Comparison of ENCODE assay signal across 13 cellular contexts in the genomic region with DNA sequence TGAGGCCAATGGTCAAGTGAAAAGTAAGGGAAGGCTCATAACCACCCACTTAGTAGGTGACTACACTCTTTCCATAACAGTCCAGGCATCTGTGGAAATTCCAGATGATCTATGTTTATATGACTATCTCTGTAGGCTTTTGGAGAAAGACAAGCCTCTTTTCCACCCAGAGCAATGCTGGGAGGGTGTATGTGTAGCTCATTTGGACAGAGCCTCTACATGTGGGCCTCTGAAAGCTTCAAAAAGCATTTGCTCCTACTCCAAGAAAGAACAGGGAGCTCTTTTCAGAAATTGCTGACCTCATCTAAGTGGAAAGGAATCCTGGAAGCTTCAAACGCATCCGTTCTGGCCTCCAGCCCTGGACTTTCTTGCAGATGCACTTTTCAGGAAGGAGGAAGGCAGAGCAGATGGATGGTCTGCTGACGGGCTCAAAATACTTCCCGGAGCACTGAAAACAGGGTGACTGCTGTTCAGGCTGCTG.
DNase-seq lines count a peak whose midpoint lies in the region; ATAC-seq and TF ChIP-seq lines count a peak whose summit lies in the region.
"Had no signal": no experiment of that assay in that cellular context is flagged by ENCODE, and none has a peak within 500 bp of the region (broad histone marks: within the 10 kb centered on the region; RNA-seq: fewer than 3 reads in every experiment).

No MANE protein-coding gene starts in this region.

- H3K27ac Mint-ChIP-seq in stimulated activated naive CD8-positive, alpha-beta T cell treated with anti-CD3 and anti-CD28 coated beads, Interleukin-15, amount 100 ng/mL, for 72 hours, result no peak overlapping the region
- H3K27ac Mint-ChIP-seq: naive thymus-derived CD8-positive, alpha-beta T cell had no signal

- H2AFZ ChIP-seq in OCI-LY7 (ENCODE audit: low read length), result no peak overlapping the region

- peaks cover 4% of the 10 kb centered on the region for H3K9me3 ChIP-seq in MG63
- no peaks in the 10 kb centered on the region for H3K9me3 ChIP-seq in OCI-LY7 (ENCODE audit: low read length)

- CTCF ChIA-PET in OCI-LY7 (lab: Charles Lee; ENCODE audit: unreplicated experiment), result no interaction called here

- POLR2A ChIA-PET in OCI-LY7 (lab: Charles Lee), result no interaction called here

- H3K4me3 ChIP-seq in MG63, result no peak overlapping the region
- H3K4me3 ChIP-seq in OCI-LY7 (ENCODE audit: low read depth, low read length, poor library complexity, severe bottlenecking), result no peak overlapping the region

- TF ChIP-seq CTCF in OCI-LY7 (conservative IDR thresholded peaks at IDR 0.05; ENCODE audit: low read length), result no peak

- no peaks in the 10 kb centered on the region for H3K4me1 ChIP-seq in OCI-LY7 (ENCODE audit: insufficient read depth, low read length, poor library complexity, severe bottlenecking)

- no peaks in the 10 kb centered on the region; the same call in 1 of the 2 replicates for H3K27me3 ChIP-seq in MG63

- no peaks in the 10 kb centered on the region for H4K20me1 ChIP-seq in OCI-LY7 (ENCODE audit: insufficient read depth, low read length)

- no peaks in the 10 kb centered on the region for H3K79me2 ChIP-seq in OCI-LY7 (ENCODE audit: insufficient read depth, low read depth, low read length)

- BruUV-seq in OCI-LY7 (replicated peaks; lab: Mats Ljungman, UMichigan), result no TSS peak

- peaks cover 6% of the 10 kb centered on the region for H3K27me3 Mint-ChIP-seq in stimulated activated naive CD8-positive, alpha-beta T cell treated with anti-CD3 and anti-CD28 coated beads, Interleukin-15, amount 100 ng/mL, for 72 hours

- peaks cover 23 to 27% of the 10 kb centered on the region in 2 donors for H3K9me3 Mint-ChIP-seq in stimulated activated naive CD8-positive, alpha-beta T cell treated with anti-CD3 and anti-CD28 coated beads, Interleukin-15, amount 100 ng/mL, for 72 hours

- H3K4me1 Mint-ChIP-seq in stimulated activated naive CD8-positive, alpha-beta T cell treated with anti-CD3 and anti-CD28 coated beads, Interleukin-15, amount 100 ng/mL, for 72 hours, result no peaks in the 10 kb centered on the region

- no peaks in the 10 kb centered on the region for H3K36me3 ChIP-seq in MG63
- no peaks in the 10 kb centered on the region for H3K36me3 ChIP-seq in OCI-LY7 (ENCODE audit: insufficient read depth, low read length)

- peak; percentile 21 for DNase-seq in DMS 273 (lab: John Stamatoyannopoulos, UW; ENCODE audit: unreplicated experiment)
- DNase-seq in MG63, result peak; percentile 11
- DNase-seq in head of caudate nucleus, result peak in 31 of 42 donors; percentile 1 to 58 (median 21)
- DNase-seq in posterior cingulate gyrus, result peak; percentile 19 to 92 (median 62)
- no peak for DNase-seq in OCI-LY7 (ENCODE audit: low spot score)
- DNase-seq in stimulated activated naive CD8-positive, alpha-beta T cell treated with anti-CD3 and anti-CD28 coated beads, Interleukin-15, amount 100 ng/mL, for 72 hours, result no peak
- DNase-seq: activated naive CD4-positive, alpha-beta T cell treated with Interleukin-2 at 50 U/mL for 16 hours; naive thymus-derived CD8-positive, alpha-beta T cell; NK-92 treated with Interleukin-12 subunit alpha and Interleukin-12 subunit beta, amount 100 ng/mL, for 24 hours; SIG-M5; T-helper 9 cell had no signal

- H3K4me3 Mint-ChIP-seq in stimulated activated naive CD8-positive, alpha-beta T cell treated with anti-CD3 and anti-CD28 coated beads, Interleukin-15, amount 100 ng/mL, for 72 hours, result no peak overlapping the region
- H3K4me3 Mint-ChIP-seq: naive thymus-derived CD8-positive, alpha-beta T cell had no signal

- no peak for ATAC-seq in GM18909 (IDR thresholded peaks at IDR 0.05; ENCODE audit: poor library complexity, unreplicated experiment)
- no peak for ATAC-seq in stimulated activated naive CD8-positive, alpha-beta T cell treated with anti-CD3 and anti-CD28 coated beads, Interleukin-15, amount 100 ng/mL, for 72 hours
- ATAC-seq: esophagus mucosa; naive thymus-derived CD8-positive, alpha-beta T cell had no signal

- no peak overlapping the region for H3K27ac ChIP-seq in OCI-LY7 (ENCODE audit: low read depth, low read length, poor library complexity, severe bottlenecking)

- H3K9me2 ChIP-seq in OCI-LY7 (ENCODE audit: insufficient read depth, low read length), result no peaks in the 10 kb centered on the region

- no peak overlapping the region for H3K4me2 ChIP-seq in OCI-LY7 (ENCODE audit: low read length)

- intact Hi-C loops in head of caudate nucleus (cut with DNase I), result no loop called here
- intact Hi-C loops in posterior cingulate gyrus (cut with DNase I), result no loop called here
- intact Hi-C loops in OCI-LY7 (cut with micrococcal nuclease; ENCODE audit: unreplicated experiment), result no loop called here

Comparison
In these comparisons a context has a peak if more than half of its experiments do, and no peak if none do; other contexts are left out.
1. DNase-seq: peak in DMS 273 (single experiment), MG63 (single experiment), head of caudate nucleus (31 of 42) and posterior cingulate gyrus (10 of 10); none in OCI-LY7 (single experiment) and stimulated activated naive CD8-positive, alpha-beta T cell treated with anti-CD3 and anti-CD28 coated beads, Interleukin-15, amount 100 ng/mL, for 72 hours (0 of 2).